Comparison of ENCODE assay signal across 29 cellular contexts in genomic region chr16:52742608-52743007, GRCh38.
"Had no signal": no experiment of that assay in that cellular context is flagged by ENCODE, and none has a peak within 500 bp of the region (broad histone marks: within the 10 kb centered on the region; RNA-seq: fewer than 3 reads in every experiment).

No MANE protein-coding gene starts in this region.

- H3K36me3 ChIP-seq: stomach, suprapubic skin, thoracic aorta, thyroid gland, tibial artery, tibial nerve, transverse colon, upper lobe of left lung, upper lobe of right lung, uterus, vagina had no signal

- H3K9me3 ChIP-seq: suprapubic skin, testis, thoracic aorta, thyroid gland, tibial artery, transverse colon, upper lobe of left lung, upper lobe of right lung, uterus, vagina had no signal

- H3K4me3 ChIP-seq: stomach, suprapubic skin, testis, thoracic aorta, thyroid gland, tibial artery, tibial nerve, transverse colon, upper lobe of left lung, upper lobe of right lung, uterus, vagina had no signal

- H3K9me3 Mint-ChIP-seq: type B pancreatic cell had no signal

- H3K27ac ChIP-seq: stomach, suprapubic skin, testis, thoracic aorta, thyroid gland, tibial artery, tibial nerve, transverse colon, upper lobe of left lung, upper lobe of right lung, uterus, vagina had no signal

- H3K4me1 Mint-ChIP-seq: stimulated activated effector memory CD8-positive, alpha-beta T cell treated with anti-CD3 and anti-CD28 coated beads, Interleukin-12 subunit alpha, Interleukin-12 subunit beta, amount 100 ng/mL, for 72 hours; stimulated activated memory B cell treated with anti-CD40 and anti-IgM and Interleukin-4, amounts not matched to agents 10 μg/mL and 1 μg/mL and 100 μg/mL, for 72 hours; stimulated activated naive B cell treated with anti-CD40 and anti-IgM and Interleukin-4, amounts not matched to agents 10 μg/mL and 1 μg/mL and 100 μg/mL, for 72 hours; stimulated activated naive CD8-positive, alpha-beta T cell treated with anti-CD3 and anti-CD28 coated beads, Interleukin-15, amount 100 ng/mL, for 72 hours had no signal

- H3K4me1 ChIP-seq: stomach, suprapubic skin, testis, thyroid gland, tibial artery, tibial nerve, transverse colon, upper lobe of left lung, upper lobe of right lung, uterus, vagina had no signal

- H3K4me3 Mint-ChIP-seq: stimulated activated effector memory CD8-positive, alpha-beta T cell treated with anti-CD3 and anti-CD28 coated beads, Interleukin-12 subunit alpha, Interleukin-12 subunit beta, amount 100 ng/mL, for 72 hours; stimulated activated memory B cell treated with anti-CD40 and anti-IgM and Interleukin-4, amounts not matched to agents 10 μg/mL and 1 μg/mL and 100 μg/mL, for 72 hours; stimulated activated naive B cell treated with anti-CD40 and anti-IgM and Interleukin-4, amounts not matched to agents 10 μg/mL and 1 μg/mL and 100 μg/mL, for 72 hours; stimulated activated naive CD8-positive, alpha-beta T cell treated with anti-CD3 and anti-CD28 coated beads, Interleukin-15, amount 100 ng/mL, for 72 hours; stimulated activated naive CD8-positive, alpha-beta T cell treated with anti-CD3 and anti-CD28 coated beads, Interleukin-15, Interleukin-2, amounts not matched to agents 100 ng/mL and 50 ng/mL, for 24 hours; type B pancreatic cell had no signal

- H3K27me3 ChIP-seq: stomach, suprapubic skin, testis, thyroid gland, tibial artery, tibial nerve, transverse colon, upper lobe of left lung, upper lobe of right lung, uterus, vagina had no signal

- H3K27ac Mint-ChIP-seq: stimulated activated effector memory CD8-positive, alpha-beta T cell treated with anti-CD3 and anti-CD28 coated beads, Interleukin-12 subunit alpha, Interleukin-12 subunit beta, amount 100 ng/mL, for 72 hours; stimulated activated memory B cell treated with anti-CD40 and anti-IgM and Interleukin-4, amounts not matched to agents 10 μg/mL and 1 μg/mL and 100 μg/mL, for 72 hours; stimulated activated naive B cell treated with anti-CD40 and anti-IgM and Interleukin-4, amounts not matched to agents 10 μg/mL and 1 μg/mL and 100 μg/mL, for 72 hours; stimulated activated naive CD8-positive, alpha-beta T cell treated with anti-CD3 and anti-CD28 coated beads, Interleukin-15, amount 100 ng/mL, for 72 hours; stimulated activated naive CD8-positive, alpha-beta T cell treated with anti-CD3 and anti-CD28 coated beads, Interleukin-15, Interleukin-2, amounts not matched to agents 100 ng/mL and 50 ng/mL, for 24 hours; type B pancreatic cell had no signal

- FAIRE-seq: urothelium cell line had no signal

- H3K27me3 Mint-ChIP-seq: stimulated activated memory B cell treated with anti-CD40 and anti-IgM and Interleukin-4, amounts not matched to agents 10 μg/mL and 1 μg/mL and 100 μg/mL, for 72 hours; stimulated activated naive CD8-positive, alpha-beta T cell treated with anti-CD3 and anti-CD28 coated beads, Interleukin-15, amount 100 ng/mL, for 72 hours; stimulated activated naive CD8-positive, alpha-beta T cell treated with anti-CD3 and anti-CD28 coated beads, Interleukin-15, Interleukin-2, amounts not matched to agents 100 ng/mL and 50 ng/mL, for 24 hours had no signal

- H3K36me3 Mint-ChIP-seq: stimulated activated effector memory CD8-positive, alpha-beta T cell treated with anti-CD3 and anti-CD28 coated beads, Interleukin-12 subunit alpha, Interleukin-12 subunit beta, amount 100 ng/mL, for 72 hours; stimulated activated memory B cell treated with anti-CD40 and anti-IgM and Interleukin-4, amounts not matched to agents 10 μg/mL and 1 μg/mL and 100 μg/mL, for 72 hours; stimulated activated naive B cell treated with anti-CD40 and anti-IgM and Interleukin-4, amounts not matched to agents 10 μg/mL and 1 μg/mL and 100 μg/mL, for 72 hours; type B pancreatic cell had no signal

- ATAC-seq: stimulated activated effector memory CD8-positive, alpha-beta T cell treated with anti-CD3 and anti-CD28 coated beads, Interleukin-12 subunit alpha, Interleukin-12 subunit beta, amount 100 ng/mL, for 72 hours; stimulated activated memory B cell treated with anti-CD40 and anti-IgM and Interleukin-4, amounts not matched to agents 10 μg/mL and 1 μg/mL and 100 μg/mL, for 72 hours; stimulated activated naive B cell treated with anti-CD40 and anti-IgM and Interleukin-4, amounts not matched to agents 10 μg/mL and 1 μg/mL and 100 μg/mL, for 72 hours; stimulated activated naive CD8-positive, alpha-beta T cell treated with anti-CD3 and anti-CD28 coated beads, Interleukin-15, amount 100 ng/mL, for 72 hours; stimulated activated naive CD8-positive, alpha-beta T cell treated with anti-CD3 and anti-CD28 coated beads, Interleukin-15, Interleukin-2, amounts not matched to agents 100 U/mL and 50 U/mL, for 24 hours; upper lobe of right lung had no signal

- DNase-seq: stimulated activated CD4-positive, alpha-beta T cell treated with anti-CD3 and anti-CD28 coated beads, Interleukin-2, amount 100 ng/mL, for 48 hours; stimulated activated CD4-positive, alpha-beta T cell treated with anti-CD3 and anti-CD28 coated beads, Interleukin-4, amount 100 ng/mL, for 1 hour; stimulated activated CD4-positive, alpha-beta T cell treated with anti-CD3 and anti-CD28 coated beads, Interleukin-4, amount 100 ng/mL, for 24 hours; stimulated activated CD4-positive, alpha-beta T cell treated with anti-CD3 and anti-CD28 coated beads, Interleukin-4, amount 100 ng/mL, for 4 hours; stimulated activated CD8-positive, alpha-beta memory T cell treated with anti-CD3 and anti-CD28 coated beads, Interleukin-4, amount 100 ng/mL, for 48 hours; stimulated activated naive B cell treated with anti-CD40 and anti-IgM and Interleukin-4, amounts not matched to agents 10 μg/mL and 1 μg/mL and 100 μg/mL, for 72 hours; stimulated activated naive CD4-positive, alpha-beta T cell; stimulated activated naive CD4-positive, alpha-beta T cell treated with Interleukin-2 at 50 U/mL for 16 hours; stimulated activated naive CD8-positive, alpha-beta T cell treated with anti-CD3 and anti-CD28 coated beads, Interleukin-15, amount 100 ng/mL, for 72 hours; stimulated activated naive CD8-positive, alpha-beta T cell treated with anti-CD3 and anti-CD28 coated beads, Interleukin-15, Interleukin-2, amounts not matched to agents 100 U/mL and 50 U/mL, for 24 hours; stomach; substantia nigra; testis; thyroid gland; tibial artery; transverse colon; trophoblast cell; upper lobe of left lung; upper lobe of right lung; uterus had no signal
